In genomic region chr15:42010434-42010833, GRCh38 we compare ENCODE assay signal across 9 cellular contexts. TPM values are rescaled to one million over a fixed set of nuclear protein-coding genes. Genes with fewer than 3 reads are reported as not detected.
DNase-seq lines count a peak whose midpoint lies in the region; ATAC-seq and TF ChIP-seq lines count a peak whose summit lies in the region.
"Had no signal": no experiment of that assay in that cellular context is flagged by ENCODE, and none has a peak within 500 bp of the region (broad histone marks: within the 10 kb centered on the region; RNA-seq: fewer than 3 reads in every experiment).

No MANE protein-coding gene starts in this region.

- H3K27ac ChIP-seq in mesenchymal stem cell (ENCODE audit: low read length, poor library complexity, severe bottlenecking) (no peak overlapping the region), heart right ventricle (no peak overlapping the region)

- H2AFZ ChIP-seq in mesenchymal stem cell (ENCODE audit: low read depth, low read length), result no peak overlapping the region

- H3K4ac ChIP-seq in mesenchymal stem cell (ENCODE audit: low read depth in 1 of 2, low read length in 2 of 2), result no peak overlapping the region

- H3K18ac ChIP-seq in mesenchymal stem cell (ENCODE audit: low read depth in 1 of 2, low read length in 2 of 2), result no peak overlapping the region

- peak; percentile 64 for ATAC-seq in GM18873 (IDR thresholded peaks at IDR 0.05; ENCODE audit: low FRiP score, unreplicated experiment)
- ATAC-seq in GM21576 (IDR thresholded peaks at IDR 0.05; ENCODE audit: unreplicated experiment), result peak; percentile 52
- no peak for ATAC-seq in heart right ventricle
- ATAC-seq in HG02763 (IDR thresholded peaks at IDR 0.05; ENCODE audit: unreplicated experiment), result no peak

- no peak overlapping the region for H2AK5ac ChIP-seq in mesenchymal stem cell (ENCODE audit: low read length, severe bottlenecking)

- no peak overlapping the region for H2BK12ac ChIP-seq in mesenchymal stem cell (ENCODE audit: low read length in 2 of 2)

- peaks cover 68 to 79% of the 10 kb centered on the region in 2 experiments for H3K27me3 ChIP-seq in mesenchymal stem cell (ENCODE audit: control insufficient read depth in 1 of 2, insufficient read depth in 1 of 2, low read length in 2 of 2)
- no peaks in the 10 kb centered on the region for H3K27me3 ChIP-seq in heart right ventricle

- H3K4me1 ChIP-seq in mesenchymal stem cell (ENCODE audit: control insufficient read depth, insufficient read depth, low read depth, low read length), result no peaks in the 10 kb centered on the region
- peaks cover 0 to 5% (median 0%) of the 10 kb centered on the region in 9 donors for H3K4me1 ChIP-seq in heart right ventricle

- peaks cover 22% of the 10 kb centered on the region for H3K9me3 ChIP-seq in mesenchymal stem cell (ENCODE audit: control insufficient read depth, low read length)
- peaks cover 0 to 6% (median 0%) of the 10 kb centered on the region in 11 donors for H3K9me3 ChIP-seq in heart right ventricle

- H3K4me2 ChIP-seq in mesenchymal stem cell (ENCODE audit: low read length, poor library complexity, severe bottlenecking), result no peak overlapping the region

- H3K14ac ChIP-seq in mesenchymal stem cell (ENCODE audit: low read length in 2 of 2), result no peak overlapping the region

- H3K36me3 ChIP-seq in mesenchymal stem cell (ENCODE audit: control insufficient read depth in 1 of 2, insufficient read depth in 2 of 2, low read depth in 1 of 2, low read length in 2 of 2), result no peaks in the 10 kb centered on the region
- H3K36me3 ChIP-seq in heart right ventricle, result no peaks in the 10 kb centered on the region

- H2BK5ac ChIP-seq in mesenchymal stem cell (ENCODE audit: low read depth, low read length, poor library complexity, severe bottlenecking), result no peak overlapping the region

- H3K4me3 ChIP-seq in mesenchymal stem cell (ENCODE audit: insufficient read depth in 1 of 2, low read depth in 1 of 2, low read length in 2 of 2), result no peak overlapping the region
- no peak overlapping the region for H3K4me3 ChIP-seq in heart right ventricle

- TF ChIP-seq CTCF in heart right ventricle (IDR thresholded peaks at IDR 0.05), result no peak

- no peak overlapping the region for H3K23ac ChIP-seq in mesenchymal stem cell (ENCODE audit: low read length in 2 of 2)

- intact Hi-C loops in heart right ventricle (cut with DNase I), result no loop called here

- no peak overlapping the region for H4K8ac ChIP-seq in mesenchymal stem cell (ENCODE audit: low read length)

- no peak overlapping the region for H2BK120ac ChIP-seq in mesenchymal stem cell (ENCODE audit: low read depth, low read length)

- no peak overlapping the region for H4K91ac ChIP-seq in mesenchymal stem cell (ENCODE audit: low read length)

- H3K79me1 ChIP-seq in mesenchymal stem cell (replicated peaks; ENCODE audit: low read length, poor library complexity, severe bottlenecking), result no peaks in the 10 kb centered on the region

- no peak overlapping the region for H2BK15ac ChIP-seq in mesenchymal stem cell (ENCODE audit: low read depth, poor library complexity, severe bottlenecking)

- no peak overlapping the region for H3K9ac ChIP-seq in mesenchymal stem cell (ENCODE audit: low read length)

- peak; percentile 28 for DNase-seq in OCI-M1 (lab: John Stamatoyannopoulos, UW)
- DNase-seq in mesenchymal stem cell, result peak; percentile 2
- no peak for DNase-seq in heart right ventricle
- no peak for DNase-seq in NCI-H1436 (lab: John Stamatoyannopoulos, UW)
- DNase-seq: NCI-H187 treated with DMSO at 0.1 percent for 48 hours had no signal

- 38% methylated on average over 1 of the region's 1 CpG for WGBS in mesenchymal stem cell
- 69 to 75% methylated on average over 1 of the region's 1 CpG for WGBS in heart right ventricle, 2 donors

RNA-seq across cellular contexts. Expression of gene PLA2G4E, which starts 10.4 kb away (rescaled TPM):
- not detected for polyA plus RNA-seq in mesenchymal stem cell (2013, experiment 1 of 2)
- polyA plus RNA-seq in mesenchymal stem cell (2013, experiment 2 of 2), result not detected
- total RNA-seq in heart right ventricle, result under 1 TPM in 4 of 10 donors, not detected in 6; 0.05 to 0.79 (median 0.19) TPM
- polyA plus RNA-seq in heart right ventricle, result under 1 TPM in 1 of 2 donors, not detected in 1; 0.07 TPM
- total RNA-seq: mononuclear cell had no signal

RNA-seq across cellular contexts. Expression of gene EHD4, which starts 38.1 kb away (rescaled TPM):
- 16.3 TPM for polyA plus RNA-seq in mesenchymal stem cell (2013, experiment 1 of 2)
- 16.0 TPM for polyA plus RNA-seq in mesenchymal stem cell (2013, experiment 2 of 2)
- total RNA-seq in heart right ventricle, result 10 to 100 TPM; 29.8 to 62.7 (median 46.6) TPM
- polyA plus RNA-seq in heart right ventricle, result 10 to 100 TPM; 23.4 to 24.2 TPM

Comparison
In these comparisons a context has a peak if more than half of its experiments do, and no peak if none do; other contexts are left out.
1. ATAC-seq: peak in GM18873 (single experiment) and GM21576 (single experiment); none in heart right ventricle (0 of 8) and HG02763 (single experiment).
2. DNase-seq: peak in OCI-M1 (single experiment) and mesenchymal stem cell (single experiment); none in heart right ventricle (0 of 2) and NCI-H1436 (single experiment).